Comparison of ENCODE assay signal across 12 cellular contexts in genomic region chr14:91412939-91413338, GRCh38. TPM values are rescaled to one million over a fixed set of nuclear protein-coding genes. Genes with fewer than 3 reads are reported as not detected.
DNase-seq lines count a peak whose midpoint lies in the region; ATAC-seq and TF ChIP-seq lines count a peak whose summit lies in the region.
"Had no signal": no experiment of that assay in that cellular context is flagged by ENCODE, and none has a peak within 500 bp of the region (broad histone marks: within the 10 kb centered on the region; RNA-seq: fewer than 3 reads in every experiment).

No MANE protein-coding gene starts in this region.

- peaks cover 92% of the 10 kb centered on the region for H3K79me2 ChIP-seq in neural progenitor cell (ENCODE audit: low read depth)

- DNase-seq in CD4-positive, alpha-beta memory T cell, result peak in 1 of 5 donors; percentile 51
- peak in 1 of 2 donors; percentile 6 for DNase-seq in activated naive CD4-positive, alpha-beta T cell treated with anti-CD3 and anti-CD28 coated beads, Interleukin-2, amount 50 U/mL, for 72 hours (ENCODE audit: low spot score in 2 of 2)
- peak in 1 of 9 donors; percentile 6 for DNase-seq in naive thymus-derived CD4-positive, alpha-beta T cell
- DNase-seq in SIG-M5 (lab: John Stamatoyannopoulos, UW), result no peak
- no peak for DNase-seq in EL
- no peak for DNase-seq in neural progenitor cell (ENCODE audit: low spot score)
- DNase-seq: anterior cingulate cortex; Right ventricle myocardium superior; stimulated activated CD4-positive, alpha-beta T cell treated with anti-CD3 and anti-CD28 coated beads, Interleukin-15, amount 100 ng/mL, for 24 hours had no signal

- H3K9me3 ChIP-seq in CD4-positive, alpha-beta memory T cell (ENCODE audit: control insufficient read depth in 1 of 2, low read length in 2 of 2), result no peaks in the 10 kb centered on the region
- no peaks in the 10 kb centered on the region for H3K9me3 ChIP-seq in naive thymus-derived CD4-positive, alpha-beta T cell (ENCODE audit: control insufficient read depth in 2 of 3, low read length in 3 of 3)
- H3K9me3 ChIP-seq in neural progenitor cell (ENCODE audit: low read depth), result no peaks in the 10 kb centered on the region

- H3K36me3 Mint-ChIP-seq in CD4-positive, alpha-beta memory T cell, result peaks cover 53 to 66% of the 10 kb centered on the region in 2 donors
- peaks cover 7% of the 10 kb centered on the region for H3K36me3 Mint-ChIP-seq in IgD-negative memory B cell
- H3K36me3 Mint-ChIP-seq in activated naive CD4-positive, alpha-beta T cell treated with anti-CD3 and anti-CD28 coated beads, Interleukin-2, amount 50 U/mL, for 72 hours, result peaks cover 49 to 65% of the 10 kb centered on the region in 2 donors
- peaks cover 14 to 63% (median 51%) of the 10 kb centered on the region in 5 donors for H3K36me3 Mint-ChIP-seq in naive thymus-derived CD4-positive, alpha-beta T cell
- peaks cover 34% of the 10 kb centered on the region for H3K36me3 Mint-ChIP-seq in neural progenitor cell

- no peak overlapping the region for H3K9ac ChIP-seq in neural progenitor cell

- no peak for TF ChIP-seq CTCF in neural progenitor cell (IDR thresholded peaks at IDR 0.05)

- H3K4me1 ChIP-seq in CD4-positive, alpha-beta memory T cell (ENCODE audit: insufficient read depth, low read length), result peaks cover 72% of the 10 kb centered on the region
- peaks cover 61 to 66% of the 10 kb centered on the region in 2 donors for H3K4me1 ChIP-seq in naive thymus-derived CD4-positive, alpha-beta T cell (ENCODE audit: control insufficient read depth in 2 of 2, insufficient read depth in 2 of 2, low read length in 2 of 2)
- peaks cover 48% of the 10 kb centered on the region for H3K4me1 ChIP-seq in neural progenitor cell

- POLR2A ChIA-PET in CD4-positive, alpha-beta memory T cell (lab: Charles Lee; ENCODE audit: partially characterized antibody), result interaction anchor here (6.6 to 12.6 kb wide), 6 partner anchors 17 to 168 kb away, joined by 60 to 520 read pairs (median 190); partner anchors contain the start of gene GPR68
- POLR2A ChIA-PET in naive thymus-derived CD4-positive, alpha-beta T cell (lab: Charles Lee), result interaction anchor here (0.6 to 12.4 kb wide), 9 partner anchors 16 to 99 kb away, joined by 3 to 328 read pairs (median 26); no protein-coding TSS in a partner anchor

- peak overlapping the region in 1 of 2 donors; percentile 60 for H3K4me3 ChIP-seq in CD4-positive, alpha-beta memory T cell (ENCODE audit: low read length in 2 of 2)
- H3K4me3 ChIP-seq in naive thymus-derived CD4-positive, alpha-beta T cell (ENCODE audit: low read length), result peak overlapping the region; percentile 75
- H3K4me3 ChIP-seq in neural progenitor cell, result no peak overlapping the region

- no peak overlapping the region for H3K4me2 ChIP-seq in neural progenitor cell

- CTCF ChIA-PET in CD4-positive, alpha-beta memory T cell (lab: Charles Lee; ENCODE audit: partially characterized antibody), result interaction anchor here (2.1 to 20.7 kb wide), 4 partner anchors 12 to 93 kb away, joined by 5 to 522 read pairs (median 123); no protein-coding TSS in a partner anchor
- CTCF ChIA-PET in naive thymus-derived CD4-positive, alpha-beta T cell (lab: Charles Lee), result interaction anchor here (0.6 to 4.4 kb wide), 5 partner anchors 8 to 216 kb away, joined by 3 to 30 read pairs (median 5); no protein-coding TSS in a partner anchor

- peaks cover 0 to 1% (median 0%) of the 10 kb centered on the region in 8 donors for H3K9me3 Mint-ChIP-seq in CD4-positive, alpha-beta memory T cell
- peaks cover 0 to 1% (median 0%) of the 10 kb centered on the region in 3 donors for H3K9me3 Mint-ChIP-seq in IgD-negative memory B cell
- no peaks in the 10 kb centered on the region for H3K9me3 Mint-ChIP-seq in activated naive CD4-positive, alpha-beta T cell treated with anti-CD3 and anti-CD28 coated beads, Interleukin-2, amount 50 U/mL, for 72 hours
- peaks cover 0 to 3% (median 0%) of the 10 kb centered on the region in 11 donors for H3K9me3 Mint-ChIP-seq in naive thymus-derived CD4-positive, alpha-beta T cell
- no peaks in the 10 kb centered on the region for H3K9me3 Mint-ChIP-seq in neural progenitor cell

- peak overlapping the region; percentile 96 to 100 (median 99) for H3K4me3 Mint-ChIP-seq in CD4-positive, alpha-beta memory T cell
- peak overlapping the region; percentile 77 to 92 (median 88) for H3K4me3 Mint-ChIP-seq in IgD-negative memory B cell
- H3K4me3 Mint-ChIP-seq in naive thymus-derived CD4-positive, alpha-beta T cell, result peak overlapping the region; percentile 85 to 100 (median 100)
- H3K4me3 Mint-ChIP-seq in neural progenitor cell, result no peak overlapping the region

- peak overlapping the region; percentile 98 for H3K27ac ChIP-seq in CD4-positive, alpha-beta memory T cell (ENCODE audit: low read depth, low read length)
- peak overlapping the region; percentile 97 for H3K27ac ChIP-seq in naive thymus-derived CD4-positive, alpha-beta T cell (ENCODE audit: low read depth, low read length)
- H3K27ac ChIP-seq in neural progenitor cell, result no peak overlapping the region

- H4K20me1 ChIP-seq in neural progenitor cell (ENCODE audit: low read depth), result peaks cover 82% of the 10 kb centered on the region

- intact Hi-C loops in CD4-positive, alpha-beta memory T cell (cut with micrococcal nuclease), result no loop called here
- intact Hi-C loops in naive thymus-derived CD4-positive, alpha-beta T cell (cut with micrococcal nuclease), result loop anchor here in 1 of 2 donors (10.0 kb wide), 1 partner anchor 1242 kb away; no protein-coding TSS in a partner anchor

- H3K36me3 ChIP-seq in CD4-positive, alpha-beta memory T cell (ENCODE audit: insufficient read depth, low read length), result peaks cover 6% of the 10 kb centered on the region
- H3K36me3 ChIP-seq in naive thymus-derived CD4-positive, alpha-beta T cell (ENCODE audit: control insufficient read depth in 2 of 3, insufficient read depth in 3 of 3, low read length in 3 of 3), result peaks cover 0 to 16% (median 0%) of the 10 kb centered on the region in 3 experiments
- H3K36me3 ChIP-seq in neural progenitor cell, result no peaks in the 10 kb centered on the region

- peaks cover 40% of the 10 kb centered on the region for H3F3A ChIP-seq in neural progenitor cell (ENCODE audit: low read depth)

- peaks cover 56 to 83% (median 65%) of the 10 kb centered on the region in 4 donors for H3K4me1 Mint-ChIP-seq in CD4-positive, alpha-beta memory T cell
- peaks cover 34 to 62% (median 60%) of the 10 kb centered on the region in 3 donors for H3K4me1 Mint-ChIP-seq in IgD-negative memory B cell
- H3K4me1 Mint-ChIP-seq in naive thymus-derived CD4-positive, alpha-beta T cell, result peaks cover 57 to 74% (median 72%) of the 10 kb centered on the region in 7 donors
- H3K4me1 Mint-ChIP-seq in neural progenitor cell, result peaks cover 62% of the 10 kb centered on the region

- H2AFZ ChIP-seq in neural progenitor cell (replicated peaks), result no peak overlapping the region

- no peak for ATAC-seq in activated naive CD4-positive, alpha-beta T cell treated with anti-CD3 and anti-CD28 coated beads, Interleukin-2, amount 50 U/mL, for 72 hours
- ATAC-seq in naive thymus-derived CD4-positive, alpha-beta T cell, result no peak
- no peak for ATAC-seq in HG02840 (IDR thresholded peaks at IDR 0.05; ENCODE audit: low FRiP score, unreplicated experiment)
- ATAC-seq: left lobe of liver had no signal

- H3K27ac Mint-ChIP-seq in CD4-positive, alpha-beta memory T cell, result peak overlapping the region; percentile 81 to 100 (median 98)
- H3K27ac Mint-ChIP-seq in IgD-negative memory B cell (peak overlapping the region; percentile 5 to 85 (median 81)), neural progenitor cell (no peak overlapping the region)
- H3K27ac Mint-ChIP-seq in activated naive CD4-positive, alpha-beta T cell treated with anti-CD3 and anti-CD28 coated beads, Interleukin-2, amount 50 U/mL, for 72 hours, result peak overlapping the region; percentile 99 to 100
- H3K27ac Mint-ChIP-seq in naive thymus-derived CD4-positive, alpha-beta T cell, result peak overlapping the region; percentile 93 to 100 (median 99)

- H3K27me3 ChIP-seq in CD4-positive, alpha-beta memory T cell (ENCODE audit: insufficient read depth, low read length), result no peaks in the 10 kb centered on the region
- H3K27me3 ChIP-seq in naive thymus-derived CD4-positive, alpha-beta T cell (ENCODE audit: control insufficient read depth in 2 of 2, insufficient read depth in 2 of 2, low read length in 2 of 2), result no peaks in the 10 kb centered on the region
- H3K27me3 ChIP-seq in neural progenitor cell, result no peaks in the 10 kb centered on the region

- H3K27me3 Mint-ChIP-seq in CD4-positive, alpha-beta memory T cell, result peaks cover 0 to 1% of the 10 kb centered on the region in 2 donors
- H3K27me3 Mint-ChIP-seq in IgD-negative memory B cell, result peaks cover 1% of the 10 kb centered on the region
- no peaks in the 10 kb centered on the region for H3K27me3 Mint-ChIP-seq in naive thymus-derived CD4-positive, alpha-beta T cell
- peaks cover 3% of the 10 kb centered on the region for H3K27me3 Mint-ChIP-seq in neural progenitor cell (ENCODE audit: insufficient read depth, low read depth)

RNA-seq across cellular contexts. Expression of gene CCDC88C, which starts 4.7 kb away (rescaled TPM):
- total RNA-seq in CD4-positive, alpha-beta memory T cell, result 100 to 1,000 TPM; 272 to 293 TPM
- 10 to 100 TPM; 17.1 to 51.1 TPM for polyA plus RNA-seq in CD4-positive, alpha-beta memory T cell
- polyA plus RNA-seq in IgD-negative memory B cell, result 30.5 TPM
- 100 to 1,000 TPM in 1 of 2 donors, 10 to 100 TPM in 1; 98.8 to 113 TPM for total RNA-seq in activated naive CD4-positive, alpha-beta T cell treated with anti-CD3 and anti-CD28 coated beads, Interleukin-2, amount 50 U/mL, for 72 hours
- 100 to 1,000 TPM; 189 to 324 (median 277) TPM for total RNA-seq in naive thymus-derived CD4-positive, alpha-beta T cell
- 10 to 100 TPM; 23.6 to 44.9 TPM for polyA plus RNA-seq in naive thymus-derived CD4-positive, alpha-beta T cell
- total RNA-seq in neural progenitor cell (ENCODE audit: low replicate concordance), result 17.8 and 34.8 TPM in 2 replicates
